Comparison of ENCODE assay signal across 1 cellular context in the genomic region with DNA sequence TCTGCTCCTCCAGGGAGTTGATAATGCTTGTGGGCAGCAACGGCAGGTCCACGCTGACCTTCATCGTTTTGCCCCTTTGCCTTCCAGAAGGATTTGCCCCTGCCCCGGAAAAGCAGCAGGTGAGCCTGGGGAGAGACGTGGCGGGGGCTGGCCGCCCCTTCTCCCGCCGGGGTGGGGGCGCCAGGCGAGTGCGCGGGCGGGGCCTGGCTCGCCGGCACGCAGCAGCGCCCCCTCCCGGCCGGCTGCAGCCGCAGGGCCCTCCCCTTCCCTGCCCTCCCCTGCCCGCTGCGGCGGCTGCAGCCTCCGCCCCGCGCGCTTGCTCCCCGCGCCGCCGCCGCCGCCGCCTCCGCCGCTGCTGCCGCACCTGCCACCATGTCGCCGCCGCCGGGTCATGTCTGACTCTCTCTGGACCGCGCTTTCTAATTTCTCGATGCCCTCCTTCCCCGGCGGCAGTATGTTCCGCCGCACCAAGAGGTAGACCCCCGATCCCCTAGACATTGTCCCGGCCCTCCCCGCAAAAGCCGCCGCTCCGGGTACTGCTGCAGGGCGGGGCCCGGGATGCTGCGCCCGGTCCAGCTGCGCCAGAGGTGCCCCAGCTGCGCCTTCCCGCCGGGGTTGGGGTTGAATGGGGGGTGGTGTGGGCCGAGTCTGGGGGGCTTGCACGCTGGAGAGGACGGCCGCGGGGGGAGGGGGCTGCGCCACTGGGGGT.
A peak's percentile ranks its signal among the peaks of the same experiment; 100 is the strongest.
TF ChIP-seq lines count a peak whose summit lies in the region.

A gene (plus strand): TSS at position 334 of the 709 bp plus-strand sequence. CDS start 58 bp downstream, at position 392.

TF ChIP-seq in GM12878, 131 proteins besides CTCF, POLR2A, EP300 and RAD21 (continued from another document):
- TF ChIP-seq, protein P1, sequence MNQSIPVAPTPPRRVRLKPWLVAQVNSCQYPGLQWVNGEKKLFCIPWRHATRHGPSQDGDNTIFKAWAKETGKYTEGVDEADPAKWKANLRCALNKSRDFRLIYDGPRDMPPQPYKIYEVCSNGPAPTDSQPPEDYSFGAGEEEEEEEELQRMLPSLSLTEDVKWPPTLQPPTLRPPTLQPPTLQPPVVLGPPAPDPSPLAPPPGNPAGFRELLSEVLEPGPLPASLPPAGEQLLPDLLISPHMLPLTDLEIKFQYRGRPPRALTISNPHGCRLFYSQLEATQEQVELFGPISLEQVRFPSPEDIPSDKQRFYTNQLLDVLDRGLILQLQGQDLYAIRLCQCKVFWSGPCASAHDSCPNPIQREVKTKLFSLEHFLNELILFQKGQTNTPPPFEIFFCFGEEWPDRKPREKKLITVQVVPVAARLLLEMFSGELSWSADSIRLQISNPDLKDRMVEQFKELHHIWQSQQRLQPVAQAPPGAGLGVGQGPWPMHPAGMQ (IDR thresholded peaks at IDR 0.05; ENCODE audit: borderline replicate concordance), result no peak
- TF ChIP-seq IKZF1 (conservative IDR thresholded peaks at IDR 0.05), result peak; percentile 33; the same call in 1 of the 2 replicates
